8 cellular contexts compared by ENCODE assay signal in genomic region chr4:83285022-83285387, GRCh38. TPM values are rescaled to one million over a fixed set of nuclear protein-coding genes. Genes with fewer than 3 reads are reported as not detected.
DNase-seq lines count a peak whose midpoint lies in the region; ATAC-seq and TF ChIP-seq lines count a peak whose summit lies in the region.

No MANE protein-coding gene starts in this region.

- intact Hi-C loops in CD4-positive, alpha-beta T cell (cut with DNase I, micrococcal nuclease): loop anchor here (2.0 to 10.0 kb wide), 3 partner anchors 172 to 910 kb away; partner anchors contain the start of genes HELQ (in 1 of the 2), HNRNPD (in 1 of the 2) and MRPS18C (in 1 of the 2)

- no peaks in the 10 kb centered on the region for H3K27me3 Mint-ChIP-seq in CD4-positive, alpha-beta T cell
- H3K27me3 Mint-ChIP-seq in activated naive CD8-positive, alpha-beta T cell: no peaks in the 10 kb centered on the region

- no peaks in the 10 kb centered on the region for H3K9me3 ChIP-seq in CD4-positive, alpha-beta T cell (ENCODE audit: control insufficient read depth, low read length)

- ATAC-seq in CD4-positive, alpha-beta T cell (ENCODE audit: poor library complexity): peak; percentile 10
- peak; percentile 21 for ATAC-seq in GM19395 (IDR thresholded peaks at IDR 0.05; ENCODE audit: unreplicated experiment)
- ATAC-seq in omental fat pad (ENCODE audit: low FRiP score): peak; percentile 14
- no peak for ATAC-seq in GM21423 (IDR thresholded peaks at IDR 0.05; ENCODE audit: unreplicated experiment)

- CTCF ChIA-PET in CD4-positive, alpha-beta T cell (lab: Charles Lee): interaction anchor here (1.3 to 1.5 kb wide), 4 partner anchors 32 to 274 kb away, joined by 3 to 7 read pairs (median 4); no protein-coding TSS in a partner anchor

- H3K4me3 Mint-ChIP-seq in CD4-positive, alpha-beta T cell: peak overlapping the region; percentile 99
- H3K4me3 Mint-ChIP-seq in activated naive CD8-positive, alpha-beta T cell: peak overlapping the region; percentile 97

- peaks cover 41% of the 10 kb centered on the region for H3K4me1 Mint-ChIP-seq in CD4-positive, alpha-beta T cell (ENCODE audit: low read depth)
- H3K4me1 Mint-ChIP-seq in activated naive CD8-positive, alpha-beta T cell (ENCODE audit: low read depth): peaks cover 39% of the 10 kb centered on the region

- H3K27me3 ChIP-seq in CD4-positive, alpha-beta T cell (ENCODE audit: control insufficient read depth, insufficient read depth, low read length): no peaks in the 10 kb centered on the region

- peaks cover 15% of the 10 kb centered on the region for H3K36me3 Mint-ChIP-seq in CD4-positive, alpha-beta T cell (ENCODE audit: low read depth)
- H3K36me3 Mint-ChIP-seq in activated naive CD8-positive, alpha-beta T cell: peaks cover 2% of the 10 kb centered on the region

- POLR2A ChIA-PET in CD4-positive, alpha-beta T cell (lab: Charles Lee): interaction anchor here (0.8 to 2.4 kb wide), 28 partner anchors 9 to 856 kb away, joined by 3 to 33 read pairs (median 6); partner anchors contain the start of genes COPS4, HELQ, HNRNPDL and HPSE

- peak in 2 of 10 experiments; percentile 2 to 8 for DNase-seq in CD4-positive, alpha-beta T cell
- DNase-seq in NCI-H1092 treated with DMSO at 0.1 percent for 48 hours (lab: John Stamatoyannopoulos, UW): peak; percentile 41
- peak; percentile 16 for DNase-seq in glomerular visceral epithelial cell (ENCODE audit: extremely low spot score)
- no peak for DNase-seq in omental fat pad (ENCODE audit: low spot score)
- DNase-seq in ACHN: no peak

- no peak for TF ChIP-seq CTCF in CD4-positive, alpha-beta T cell (IDR thresholded peaks at IDR 0.05)
- TF ChIP-seq CTCF in omental fat pad (IDR thresholded peaks at IDR 0.05): no peak

- in situ Hi-C loops in ACHN (cut with HindIII; ENCODE audit: low pct_ligation_motif_present, low pct_unique_long_range_greater_than_20kb, low sequenced_read_pairs): no loop called here

- peak overlapping the region; percentile 72 for H3K27ac ChIP-seq in CD4-positive, alpha-beta T cell (ENCODE audit: low read depth, low read length)

- peak overlapping the region; percentile 98 for H3K27ac Mint-ChIP-seq in CD4-positive, alpha-beta T cell
- peak overlapping the region; percentile 97 for H3K27ac Mint-ChIP-seq in activated naive CD8-positive, alpha-beta T cell

- no peaks in the 10 kb centered on the region for H3K9me3 Mint-ChIP-seq in CD4-positive, alpha-beta T cell
- H3K9me3 Mint-ChIP-seq in activated naive CD8-positive, alpha-beta T cell (ENCODE audit: low read depth): no peaks in the 10 kb centered on the region

RNA-seq across cellular contexts. Expression of gene COQ2, which starts 0.4 kb away (rescaled TPM):
- total RNA-seq in CD4-positive, alpha-beta T cell: 10 to 100 TPM in 1 of 2 experiments, 1 to 10 TPM in 1; 9.2 to 10.1 TPM
- total RNA-seq in omental fat pad: 10 to 100 TPM in 2 of 4 donors, 1 to 10 TPM in 2; 9.0 to 10.4 (median 9.8) TPM

RNA-seq across cellular contexts. Expression of gene HPSE, which starts 49.6 kb away (rescaled TPM):
- 1 to 10 TPM; 1.5 to 2.1 TPM for total RNA-seq in CD4-positive, alpha-beta T cell
- total RNA-seq in omental fat pad: 10 to 100 TPM in 2 of 4 donors, 1 to 10 TPM in 2; 3.2 to 21.7 (median 9.6) TPM

Comparison
In these comparisons a context has a peak if more than half of its experiments do, and no peak if none do; other contexts are left out.
1. DNase-seq: peak in NCI-H1092 treated with DMSO at 0.1 percent for 48 hours (single experiment) and glomerular visceral epithelial cell (single experiment); none in omental fat pad (single experiment) and ACHN (single experiment).